In genomic region chr17:332558-333322, GRCh38 we compare ENCODE assay signal across 12 cellular contexts. TPM values are rescaled to one million over a fixed set of nuclear protein-coding genes. Genes with fewer than 3 reads are reported as not detected.
DNase-seq lines count a peak whose midpoint lies in the region; ATAC-seq and TF ChIP-seq lines count a peak whose summit lies in the region.
"Had no signal": no experiment of that assay in that cellular context is flagged by ENCODE, and none has a peak within 500 bp of the region (broad histone marks: within the 10 kb centered on the region; RNA-seq: fewer than 3 reads in every experiment).

No MANE protein-coding gene starts in this region.

- H3K4me3 ChIP-seq in brain microvascular endothelial cell (ENCODE audit: low read depth, low read length) (no peak overlapping the region), sigmoid colon (peak overlapping the region in 3 of 4 donors; percentile 20 to 35 (median 34))

- H3K27ac ChIP-seq in brain microvascular endothelial cell (no peak overlapping the region), sigmoid colon (peak overlapping the region; percentile 68 to 73 (median 70))

- no peaks in the 10 kb centered on the region for H3K27me3 Mint-ChIP-seq in activated naive CD4-positive, alpha-beta T cell treated with anti-CD3 and anti-CD28 coated beads for 36 hours (ENCODE audit: low read depth)
- H3K27me3 Mint-ChIP-seq: progenitor cell of endocrine pancreas had no signal

- TF ChIP-seq POLR2A in sigmoid colon (IDR thresholded peaks at IDR 0.05): no peak

- peaks cover 11% of the 10 kb centered on the region for H3K27me3 ChIP-seq in brain microvascular endothelial cell (replicated peaks)
- H3K27me3 ChIP-seq in sigmoid colon: peaks cover 0 to 11% (median 0%) of the 10 kb centered on the region in 3 donors

- 84 to 88% methylated on average over 34 of the region's 34 CpGs for WGBS in sigmoid colon, 2 donors

- no peak overlapping the region for H3K4me3 Mint-ChIP-seq in activated naive CD4-positive, alpha-beta T cell treated with anti-CD3 and anti-CD28 coated beads for 36 hours
- H3K4me3 Mint-ChIP-seq: IgD-negative memory B cell had no signal

- DNase-seq in D341Med (ENCODE audit: low spot score): peak; percentile 17
- peak; percentile 74 for DNase-seq in brain microvascular endothelial cell
- DNase-seq in left ventricle myocardium superior: peak; percentile 53
- peak; percentile 79 for DNase-seq in sigmoid colon
- DNase-seq in activated CD4-positive, alpha-beta T cell treated with anti-CD3 and anti-CD28 coated beads, Interleukin-2, amount 50 U/mL, for 4 hours: no peak
- DNase-seq in activated naive CD4-positive, alpha-beta T cell treated with anti-CD3 and anti-CD28 coated beads for 36 hours: no peak
- no peak for DNase-seq in SKM-1 (lab: John Stamatoyannopoulos, UW; ENCODE audit: unreplicated experiment)
- DNase-seq: COR-L47, NCI-H510A treated with DMSO at 0.1 percent for 48 hours had no signal

- peak in 1 of 4 donors; percentile 31 for TF ChIP-seq EP300 in sigmoid colon (IDR thresholded peaks at IDR 0.05)

- no peaks in the 10 kb centered on the region for H3K9me3 ChIP-seq in sigmoid colon

- H3K36me3 ChIP-seq in brain microvascular endothelial cell (replicated peaks) (no peaks in the 10 kb centered on the region), sigmoid colon (no peaks in the 10 kb centered on the region)

- no peaks in the 10 kb centered on the region for H3K36me3 Mint-ChIP-seq in activated naive CD4-positive, alpha-beta T cell treated with anti-CD3 and anti-CD28 coated beads for 36 hours (ENCODE audit: low read depth)

- ATAC-seq in left ventricle myocardium superior (peak; percentile 52), HG02571 (IDR thresholded peaks at IDR 0.05; ENCODE audit: unreplicated experiment) (no peak)

- TF ChIP-seq CTCF in brain microvascular endothelial cell (IDR thresholded peaks at IDR 0.05; ENCODE audit: low read depth, low read length, missing control alignments) (no peak), sigmoid colon (IDR thresholded peaks at IDR 0.05) (no peak)

- in situ Hi-C loops in brain microvascular endothelial cell (cut with HindIII; ENCODE audit: low pct_ligation_motif_present, low sequenced_read_pairs): no loop called here

- H3K9me3 Mint-ChIP-seq in activated naive CD4-positive, alpha-beta T cell treated with anti-CD3 and anti-CD28 coated beads for 36 hours: no peaks in the 10 kb centered on the region
- H3K9me3 Mint-ChIP-seq: IgD-negative memory B cell had no signal

- CTCF ChIA-PET in activated naive CD4-positive, alpha-beta T cell treated with anti-CD3 and anti-CD28 coated beads for 36 hours (lab: Charles Lee): no interaction called here

- no peak overlapping the region for H3K27ac Mint-ChIP-seq in activated naive CD4-positive, alpha-beta T cell treated with anti-CD3 and anti-CD28 coated beads for 36 hours
- H3K27ac Mint-ChIP-seq: IgD-negative memory B cell, progenitor cell of endocrine pancreas had no signal

- H3K4me1 Mint-ChIP-seq in activated naive CD4-positive, alpha-beta T cell treated with anti-CD3 and anti-CD28 coated beads for 36 hours (ENCODE audit: low read depth): peaks cover 62% of the 10 kb centered on the region

- no peaks in the 10 kb centered on the region for H3K4me1 ChIP-seq in sigmoid colon

- intact Hi-C loops in left ventricle myocardium superior (cut with micrococcal nuclease): no loop called here
- intact Hi-C loops in sigmoid colon (cut with DNase I): no loop called here
- intact Hi-C loops in activated naive CD4-positive, alpha-beta T cell treated with anti-CD3 and anti-CD28 coated beads for 36 hours (cut with micrococcal nuclease): no loop called here

RNA-seq across cellular contexts. Expression of gene RPH3AL, which starts 19.9 kb away (rescaled TPM):
- total RNA-seq in left ventricle myocardium superior (3.8 TPM), sigmoid colon (10 to 100 TPM in 1 of 4 donors, 1 to 10 TPM in 3; 1.8 to 12.7 (median 3.1) TPM)
- polyA plus RNA-seq in sigmoid colon: 10 to 100 TPM; 14.2 to 23.1 (median 15.0) TPM
- total RNA-seq in activated naive CD4-positive, alpha-beta T cell treated with anti-CD3 and anti-CD28 coated beads for 36 hours: 1 to 10 TPM; 1.6 to 2.2 TPM

Comparison
In these comparisons a context has a peak if more than half of its experiments do, and no peak if none do; other contexts are left out.
1. DNase-seq: peak in D341Med (single experiment), brain microvascular endothelial cell (single experiment), left ventricle myocardium superior (single experiment) and sigmoid colon (single experiment); none in activated CD4-positive, alpha-beta T cell treated with anti-CD3 and anti-CD28 coated beads, Interleukin-2, amount 50 U/mL, for 4 hours (0 of 2), activated naive CD4-positive, alpha-beta T cell treated with anti-CD3 and anti-CD28 coated beads for 36 hours (single experiment) and SKM-1 (single experiment).